In the genomic region with DNA sequence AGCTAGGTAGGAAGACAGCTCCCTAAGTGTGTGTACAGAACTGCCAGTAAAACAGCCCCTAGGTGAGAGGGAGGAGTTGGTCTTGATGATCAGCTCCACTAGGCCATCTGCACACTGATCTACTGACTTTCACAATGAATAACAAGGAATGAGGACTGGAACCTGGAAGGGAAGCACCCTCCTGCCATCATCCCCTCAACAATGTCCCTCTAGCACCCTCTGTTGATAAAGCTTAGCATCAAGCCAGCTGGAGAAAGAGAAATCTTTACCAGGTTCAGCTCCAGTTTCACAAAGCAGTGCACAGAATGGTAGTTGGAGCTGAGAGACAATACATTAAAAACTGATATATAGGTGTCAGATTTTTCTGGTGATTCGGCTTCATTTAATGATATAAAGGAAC, we compare ENCODE assay signal across 8 cellular contexts. TPM values are rescaled to one million over a fixed set of nuclear protein-coding genes. Genes with fewer than 3 reads are reported as not detected.
DNase-seq lines count a peak whose midpoint lies in the region; ATAC-seq and TF ChIP-seq lines count a peak whose summit lies in the region.

No MANE protein-coding gene starts in this region.

- no peaks in the 10 kb centered on the region for H3K79me2 ChIP-seq in Karpas-422 (ENCODE audit: low read length)

- DNase-seq in NCI-H1436 (lab: John Stamatoyannopoulos, UW) (peak; percentile 1), NCI-H1436 treated with DMSO at 0.1 percent for 48 hours (lab: John Stamatoyannopoulos, UW) (no peak), Karpas-422 (peak; percentile 62), left colon (no peak), T-helper 2 cell (no peak), epidermal melanocyte (ENCODE audit: insufficient read length, low spot score) (no peak)
- DNase-seq in stimulated activated CD4-positive, alpha-beta T cell treated with anti-CD3 and anti-CD28 coated beads, Interleukin-4, amount 100 ng/mL, for 24 hours = no peak

- no peak overlapping the region for H3K4me3 ChIP-seq in Karpas-422 (ENCODE audit: low read length)

- H3K4me2 ChIP-seq in Karpas-422 (ENCODE audit: low read depth, low read length, poor library complexity, severe bottlenecking) = no peak overlapping the region

- TF ChIP-seq CTCF in VCaP (conservative IDR thresholded peaks at IDR 0.05) = peak; percentile 76

- H3K36me3 ChIP-seq in Karpas-422 (ENCODE audit: insufficient read depth, low read length) = no peaks in the 10 kb centered on the region

- H3K9me2 ChIP-seq in Karpas-422 (replicated peaks; ENCODE audit: insufficient read depth, low read length) = no peaks in the 10 kb centered on the region

- no peak overlapping the region for H2AFZ ChIP-seq in Karpas-422 (ENCODE audit: low read length)

- ATAC-seq in left colon = peak; percentile 85

- H3K27ac ChIP-seq in Karpas-422 (ENCODE audit: low read length) (no peak overlapping the region), VCaP (peak overlapping the region; percentile 35; the same call in 1 of the 2 replicates)

- intact Hi-C loops in left colon (cut with DNase I, micrococcal nuclease) = no loop called here

- H3K9me3 ChIP-seq in Karpas-422 (ENCODE audit: low read length) = no peaks in the 10 kb centered on the region

- no peaks in the 10 kb centered on the region for H4K20me1 ChIP-seq in Karpas-422 (ENCODE audit: insufficient read depth, low read depth, low read length)

- peaks cover 6% of the 10 kb centered on the region for H3K4me1 ChIP-seq in Karpas-422 (ENCODE audit: low read length)

- H3K27me3 ChIP-seq in Karpas-422 (ENCODE audit: low read length) = no peaks in the 10 kb centered on the region

- no peak overlapping the region for H3K9ac ChIP-seq in Karpas-422 (ENCODE audit: low read length)

RNA-seq across cellular contexts. Expression of gene IRAK1BP1, which starts 57.2 kb away (rescaled TPM):
- 10.1 and 16.5 TPM in 2 replicates for total RNA-seq in Karpas-422 (2014; rRNA removed; shearing (Covaris generic); ENCODE audit: low replicate concordance)
- total RNA-seq in left colon = 1 to 10 TPM; 2.0 to 3.0 TPM

Comparison
In these comparisons a context has a peak if more than half of its experiments do, and no peak if none do; other contexts are left out.
1. DNase-seq: peak in NCI-H1436 (single experiment) and Karpas-422 (single experiment); none in NCI-H1436 treated with DMSO at 0.1 percent for 48 hours (single experiment), left colon (0 of 2), stimulated activated CD4-positive, alpha-beta T cell treated with anti-CD3 and anti-CD28 coated beads, Interleukin-4, amount 100 ng/mL, for 24 hours (single experiment), T-helper 2 cell (0 of 5) and epidermal melanocyte (single experiment).